ENCODE assay signal across 8 cellular contexts in genomic region chr12:120497524-120498150, GRCh38. TPM values are rescaled to one million over a fixed set of nuclear protein-coding genes. Genes with fewer than 3 reads are reported as not detected.
DNase-seq lines count a peak whose midpoint lies in the region; ATAC-seq and TF ChIP-seq lines count a peak whose summit lies in the region.

No MANE protein-coding gene starts in this region.

- H3K9me2 ChIP-seq in SK-N-SH: no peaks in the 10 kb centered on the region

- no peak for TF ChIP-seq CTCF in SK-N-SH (IDR thresholded peaks at IDR 0.05)

- H3K27ac ChIP-seq in SK-N-SH (ENCODE audit: low read depth in 2 of 2, low read length in 1 of 2): 0 out of 4 replicates have a peak overlapping the region, but pooled peaks of 1 of the 2 experiments have one; percentile 29
- H3K27ac ChIP-seq in stomach smooth muscle (ENCODE audit: low read length): peak overlapping the region; percentile 3

- peaks cover 25% of the 10 kb centered on the region for H3K4me1 Mint-ChIP-seq in activated naive CD8-positive, alpha-beta T cell (ENCODE audit: low read depth)

- H3K4me1 ChIP-seq in SK-N-SH (ENCODE audit: control insufficient read depth in 1 of 2, insufficient read depth in 2 of 2, low read depth in 1 of 2, low read length in 1 of 2): peaks cover 0 to 11% of the 10 kb centered on the region in 2 experiments; a peak in 2 of 4 replicates
- H3K4me1 ChIP-seq in iPS-15b (ENCODE audit: control insufficient read depth, insufficient read depth, low read length): peaks cover 10% of the 10 kb centered on the region
- peaks cover 17% of the 10 kb centered on the region for H3K4me1 ChIP-seq in stomach smooth muscle (ENCODE audit: control insufficient read depth, insufficient read depth, low read length)

- no peaks in the 10 kb centered on the region for H3K27me3 Mint-ChIP-seq in activated naive CD8-positive, alpha-beta T cell

- peak overlapping the region; percentile 93 for H3K27ac Mint-ChIP-seq in activated naive CD8-positive, alpha-beta T cell

- peaks cover 50% of the 10 kb centered on the region for H3K79me2 ChIP-seq in SK-N-SH (ENCODE audit: insufficient read depth)

- peak overlapping the region; percentile 81; the same call in 1 of the 2 replicates for H3K9ac ChIP-seq in SK-N-SH
- no peak overlapping the region for H3K9ac ChIP-seq in iPS-15b (ENCODE audit: low read depth, low read length)
- H3K9ac ChIP-seq in stomach smooth muscle (ENCODE audit: low read length in 2 of 2): peak overlapping the region; percentile 72 to 80

- H3K36me3 ChIP-seq in SK-N-SH (replicated peaks in 1 of 2; ENCODE audit: control insufficient read depth in 1 of 2, insufficient read depth in 2 of 2, low read length in 1 of 2): peaks cover 21 to 33% of the 10 kb centered on the region in 2 experiments
- H3K36me3 ChIP-seq in iPS-15b (ENCODE audit: control insufficient read depth, insufficient read depth, low read length): peaks cover 6% of the 10 kb centered on the region
- H3K36me3 ChIP-seq in stomach smooth muscle (ENCODE audit: control insufficient read depth in 2 of 2, insufficient read depth in 2 of 2, low read length in 2 of 2): peaks cover 5% of the 10 kb centered on the region in 2 donors

- H3K9me3 Mint-ChIP-seq in activated naive CD8-positive, alpha-beta T cell (ENCODE audit: low read depth): no peaks in the 10 kb centered on the region

- DNase-seq in SK-N-SH (no peak), COLO668 (lab: John Stamatoyannopoulos, UW; ENCODE audit: unreplicated experiment) (no peak), NCI-H1694 treated with DMSO at 0.1 percent for 48 hours (lab: John Stamatoyannopoulos, UW) (no peak)

- no peak overlapping the region for H2AFZ ChIP-seq in SK-N-SH (ENCODE audit: low read depth)

- ATAC-seq in SK-N-SH treated with all-trans-retinoic acid at 6 μM for 48 hours: no peak
- no peak for ATAC-seq in GM19452 (IDR thresholded peaks at IDR 0.05; ENCODE audit: unreplicated experiment)

- peak overlapping the region; percentile 95 for H3K4me3 Mint-ChIP-seq in activated naive CD8-positive, alpha-beta T cell

- WGBS in SK-N-SH (ENCODE audit: low lambda C conversion rate): 28% methylated on average over 9 of the region's 9 CpGs

- no peak for TF ChIP-seq RAD21 in SK-N-SH (IDR thresholded peaks at IDR 0.05; ENCODE audit: low read length)

- POLR2A ChIA-PET in SK-N-SH (lab: Yijun Ruan, JAX): interaction anchor here (0.9 to 2.8 kb wide), 2 partner anchors 10 to 29 kb away, joined by 6 to 12 read pairs; partner anchors contain the start of gene SRSF9

- peaks cover 25% of the 10 kb centered on the region for H3F3A ChIP-seq in SK-N-SH (replicated peaks; ENCODE audit: insufficient read depth)

- no peak for TF ChIP-seq EP300 in SK-N-SH (IDR thresholded peaks at IDR 0.05; ENCODE audit: borderline replicate concordance in 1 of 2, low read depth in 1 of 2, low read length in 1 of 2)

- H3K4me3 ChIP-seq in SK-N-SH (ENCODE audit: low read depth in 2 of 2, low read length in 1 of 2) (peak overlapping the region; percentile 83 to 89), iPS-15b (ENCODE audit: low read depth, low read length) (peak overlapping the region; percentile 81), stomach smooth muscle (ENCODE audit: low read length in 2 of 2) (peak overlapping the region; percentile 92 to 93)

- H3K27me3 ChIP-seq in SK-N-SH (ENCODE audit: insufficient read depth): no peaks in the 10 kb centered on the region
- no peaks in the 10 kb centered on the region for H3K27me3 ChIP-seq in iPS-15b (ENCODE audit: control insufficient read depth, insufficient read depth, low read length)
- H3K27me3 ChIP-seq in stomach smooth muscle (ENCODE audit: control insufficient read depth in 1 of 2, insufficient read depth in 2 of 2, low read length in 2 of 2): no peaks in the 10 kb centered on the region

- H3K9me3 ChIP-seq in SK-N-SH (no peaks in the 10 kb centered on the region), iPS-15b (ENCODE audit: control insufficient read depth, insufficient read depth, low read length) (no peaks in the 10 kb centered on the region), stomach smooth muscle (ENCODE audit: control insufficient read depth in 2 of 2, low read length in 2 of 2) (no peaks in the 10 kb centered on the region)

- peaks cover 4% of the 10 kb centered on the region for H3K36me3 Mint-ChIP-seq in activated naive CD8-positive, alpha-beta T cell

- H4K20me1 ChIP-seq in SK-N-SH (ENCODE audit: insufficient read depth): peaks cover 25% of the 10 kb centered on the region

- H3K4me2 ChIP-seq in SK-N-SH: peak overlapping the region; percentile 81

- CTCF ChIA-PET in SK-N-SH (lab: Yijun Ruan, JAX): interaction anchor here (0.6 to 3.5 kb wide), 5 partner anchors 11 to 148 kb away, joined by 3 to 18 read pairs (median 4); partner anchors contain the start of gene SRSF9

TF ChIP-seq in SK-N-SH, 30 proteins besides CTCF, POLR2A, EP300 and RAD21:
- no peak for TF ChIP-seq ZBTB33 (IDR thresholded peaks at IDR 0.05; ENCODE audit: borderline replicate concordance, low read depth)
- TF ChIP-seq CHD2 (IDR thresholded peaks at IDR 0.05; ENCODE audit: low read length, partially characterized antibody): no peak
- no peak for TF ChIP-seq PBX3 (IDR thresholded peaks at IDR 0.05)
- no peak for TF ChIP-seq MXI1 (IDR thresholded peaks at IDR 0.05; ENCODE audit: low read depth, low read length)

TF ChIP-seq in SK-N-SH treated with all-trans-retinoic acid at 6 μM for 48 hours, 23 proteins besides CTCF, POLR2A, EP300 and RAD21 (continues in another document):
- no peak for TF ChIP-seq ISL1 (CRISPR knock-in tag; IDR thresholded peaks at IDR 0.05)
- TF ChIP-seq PPARA (CRISPR knock-in tag; IDR thresholded peaks at IDR 0.05; ENCODE audit: borderline replicate concordance): no peak
- TF ChIP-seq GLIS3 (CRISPR knock-in tag; IDR thresholded peaks at IDR 0.05): no peak
- no peak for TF ChIP-seq ZNF70 (CRISPR knock-in tag; IDR thresholded peaks at IDR 0.05)
- no peak for TF ChIP-seq TOX (CRISPR knock-in tag; IDR thresholded peaks at IDR 0.05; ENCODE audit: borderline replicate concordance)
- TF ChIP-seq PATZ1 (CRISPR knock-in tag; IDR thresholded peaks at IDR 0.05; ENCODE audit: borderline replicate concordance): no peak
- no peak for TF ChIP-seq CSRNP3 (CRISPR knock-in tag; IDR thresholded peaks at IDR 0.05)
- no peak for TF ChIP-seq ARNTL (CRISPR knock-in tag; IDR thresholded peaks at IDR 0.05; ENCODE audit: borderline replicate concordance, low read depth)
- TF ChIP-seq ZFP3 (CRISPR knock-in tag; IDR thresholded peaks at IDR 0.05): no peak
- TF ChIP-seq CSDC2 (CRISPR knock-in tag; IDR thresholded peaks at IDR 0.05): no peak
- TF ChIP-seq ZC3H10 (CRISPR knock-in tag; IDR thresholded peaks at IDR 0.05): no peak
- no peak for TF ChIP-seq ZNF565 (CRISPR knock-in tag; conservative IDR thresholded peaks at IDR 0.05; ENCODE audit: low read depth)
- no peak for TF ChIP-seq ZFP30 (CRISPR knock-in tag; IDR thresholded peaks at IDR 0.05)
- TF ChIP-seq TCF4 (CRISPR knock-in tag; IDR thresholded peaks at IDR 0.05; ENCODE audit: borderline replicate concordance): no peak

RNA-seq across cellular contexts. Expression of gene DYNLL1, which starts 1.7 kb away (rescaled TPM):
- 596 and 607 TPM in 2 replicates for polyA plus RNA-seq in SK-N-SH (2012; rRNA removed)
- 700 and 718 TPM in 2 replicates for polyA plus RNA-seq in SK-N-SH (2012; cell fraction: cytosol; rRNA removed)
- polyA plus RNA-seq in SK-N-SH (2012; cell fraction: nucleus; rRNA removed): 172 and 211 TPM in 2 replicates

RNA-seq across cellular contexts. Expression of gene SRSF9, which starts 28.1 kb away (rescaled TPM):
- polyA plus RNA-seq in SK-N-SH (2012; rRNA removed): 164 and 210 TPM in 2 replicates
- polyA plus RNA-seq in SK-N-SH (2012; cell fraction: cytosol; rRNA removed): 208 and 246 TPM in 2 replicates
- 124 and 180 TPM in 2 replicates for polyA plus RNA-seq in SK-N-SH (2012; cell fraction: nucleus; rRNA removed)

RNA-seq across cellular contexts. Expression of gene COQ5, which starts 31.3 kb away (rescaled TPM):
- 28.0 and 39.0 TPM in 2 replicates for polyA plus RNA-seq in SK-N-SH (2012; rRNA removed)
- 38.8 and 41.2 TPM in 2 replicates for polyA plus RNA-seq in SK-N-SH (2012; cell fraction: cytosol; rRNA removed)
- 15.5 and 32.0 TPM in 2 replicates for polyA plus RNA-seq in SK-N-SH (2012; cell fraction: nucleus; rRNA removed)

RNA-seq across cellular contexts. Expression of gene RNF10, which starts 36.5 kb away (rescaled TPM):
- polyA plus RNA-seq in SK-N-SH (2012; rRNA removed): 118 and 122 TPM in 2 replicates
- 121 and 154 TPM in 2 replicates for polyA plus RNA-seq in SK-N-SH (2012; cell fraction: cytosol; rRNA removed)
- polyA plus RNA-seq in SK-N-SH (2012; cell fraction: nucleus; rRNA removed): 198 and 234 TPM in 2 replicates

RNA-seq across cellular contexts. Expression of gene GATC, which starts 51.4 kb away (rescaled TPM):
- polyA plus RNA-seq in SK-N-SH (2012; rRNA removed): 10.6 and 12.4 TPM in 2 replicates
- 10.9 and 11.4 TPM in 2 replicates for polyA plus RNA-seq in SK-N-SH (2012; cell fraction: cytosol; rRNA removed)
- polyA plus RNA-seq in SK-N-SH (2012; cell fraction: nucleus; rRNA removed): 19.5 and 24.8 TPM in 2 replicates
